1 cellular context compared by ENCODE assay signal in genomic region chr2:86556508-86556907, GRCh38.
TF ChIP-seq lines count a peak whose summit lies in the region.

No MANE protein-coding gene starts in this region.

TF ChIP-seq in HepG2, 621 proteins besides CTCF, POLR2A, EP300 and RAD21 (continued from another document and continues in another):
- TF ChIP-seq, protein P1, sequence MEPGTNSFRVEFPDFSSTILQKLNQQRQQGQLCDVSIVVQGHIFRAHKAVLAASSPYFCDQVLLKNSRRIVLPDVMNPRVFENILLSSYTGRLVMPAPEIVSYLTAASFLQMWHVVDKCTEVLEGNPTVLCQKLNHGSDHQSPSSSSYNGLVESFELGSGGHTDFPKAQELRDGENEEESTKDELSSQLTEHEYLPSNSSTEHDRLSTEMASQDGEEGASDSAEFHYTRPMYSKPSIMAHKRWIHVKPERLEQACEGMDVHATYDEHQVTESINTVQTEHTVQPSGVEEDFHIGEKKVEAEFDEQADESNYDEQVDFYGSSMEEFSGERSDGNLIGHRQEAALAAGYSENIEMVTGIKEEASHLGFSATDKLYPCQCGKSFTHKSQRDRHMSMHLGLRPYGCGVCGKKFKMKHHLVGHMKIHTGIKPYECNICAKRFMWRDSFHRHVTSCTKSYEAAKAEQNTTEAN (CRISPR knock-in tag; conservative IDR thresholded peaks at IDR 0.05), result no peak
- TF ChIP-seq FOSL2 (CRISPR knock-in tag; IDR thresholded peaks at IDR 0.05), result peak; percentile 80
- TF ChIP-seq ZNF138 (CRISPR knock-in tag; IDR thresholded peaks at IDR 0.05; ENCODE audit: low read depth), result no peak
- TF ChIP-seq BCL6 (CRISPR knock-in tag; IDR thresholded peaks at IDR 0.05), result peak; percentile 92
- TF ChIP-seq TAF15 (IDR thresholded peaks at IDR 0.05; ENCODE audit: low read depth, low read length, poor library complexity, severe bottlenecking), result no peak
- peak; percentile 67 for TF ChIP-seq CREM (IDR thresholded peaks at IDR 0.05)
- TF ChIP-seq CREM (CRISPR knock-in tag; IDR thresholded peaks at IDR 0.05), result no peak
- peak; percentile 81; the same call in 1 of the 2 replicates for TF ChIP-seq HDAC2 (CRISPR knock-in tag; IDR thresholded peaks at IDR 0.05)
- TF ChIP-seq ZNF552 (CRISPR knock-in tag; IDR thresholded peaks at IDR 0.05; ENCODE audit: borderline replicate concordance), result no peak
- TF ChIP-seq ZNF770 (CRISPR knock-in tag; IDR thresholded peaks at IDR 0.05), result peak; percentile 25; the same call in 1 of the 2 replicates
- peak; percentile 67; the same call in 1 of the 2 replicates for TF ChIP-seq ZBTB38 (CRISPR knock-in tag; IDR thresholded peaks at IDR 0.05)
- peak; percentile 44 for TF ChIP-seq ASH2L (IDR thresholded peaks at IDR 0.05; ENCODE audit: insufficient read length, low read depth, low read length)
- TF ChIP-seq SSRP1 (CRISPR knock-in tag; IDR thresholded peaks at IDR 0.05), result no peak
- no peak for TF ChIP-seq TRAFD1 (CRISPR knock-in tag; IDR thresholded peaks at IDR 0.05; ENCODE audit: borderline replicate concordance)
- TF ChIP-seq MNT (IDR thresholded peaks at IDR 0.05), result no peak
- TF ChIP-seq ZBTB21 (CRISPR knock-in tag; IDR thresholded peaks at IDR 0.05), result no peak
- peak; percentile 71; the same call in 1 of the 2 replicates for TF ChIP-seq KAT8 (CRISPR knock-in tag; IDR thresholded peaks at IDR 0.05)
- TF ChIP-seq POGZ (CRISPR knock-in tag; IDR thresholded peaks at IDR 0.05), result peak; percentile 87; the same call in 1 of the 2 replicates
- TF ChIP-seq, protein P2, sequence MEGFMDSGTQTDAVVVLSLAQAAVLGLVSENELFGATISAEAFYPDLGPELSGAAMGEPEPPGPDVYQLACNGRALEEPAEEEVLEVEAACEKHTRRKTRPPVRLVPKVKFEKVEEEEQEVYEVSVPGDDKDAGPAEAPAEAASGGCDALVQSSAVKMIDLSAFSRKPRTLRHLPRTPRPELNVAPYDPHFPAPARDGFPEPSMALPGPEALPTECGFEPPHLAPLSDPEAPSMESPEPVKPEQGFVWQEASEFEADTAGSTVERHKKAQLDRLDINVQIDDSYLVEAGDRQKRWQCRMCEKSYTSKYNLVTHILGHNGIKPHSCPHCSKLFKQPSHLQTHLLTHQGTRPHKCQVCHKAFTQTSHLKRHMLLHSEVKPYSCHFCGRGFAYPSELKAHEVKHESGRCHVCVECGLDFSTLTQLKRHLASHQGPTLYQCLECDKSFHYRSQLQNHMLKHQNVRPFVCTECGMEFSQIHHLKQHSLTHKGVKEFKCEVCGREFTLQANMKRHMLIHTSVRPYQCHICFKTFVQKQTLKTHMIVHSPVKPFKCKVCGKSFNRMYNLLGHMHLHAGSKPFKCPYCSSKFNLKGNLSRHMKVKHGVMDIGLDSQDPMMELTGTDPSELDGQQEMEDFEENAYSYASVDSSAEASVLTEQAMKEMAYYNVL (CRISPR knock-in tag; IDR thresholded peaks at IDR 0.05; ENCODE audit: borderline replicate concordance), result no peak
- no peak for TF ChIP-seq TOPORS (CRISPR knock-in tag; IDR thresholded peaks at IDR 0.05)
- TF ChIP-seq CCAR2 (optimal IDR thresholded peaks at IDR 0.05; ENCODE audit: low read depth, low read length), result no peak
- no peak for TF ChIP-seq TEAD2 (CRISPR knock-in tag; IDR thresholded peaks at IDR 0.05)
- TF ChIP-seq, protein P3, sequence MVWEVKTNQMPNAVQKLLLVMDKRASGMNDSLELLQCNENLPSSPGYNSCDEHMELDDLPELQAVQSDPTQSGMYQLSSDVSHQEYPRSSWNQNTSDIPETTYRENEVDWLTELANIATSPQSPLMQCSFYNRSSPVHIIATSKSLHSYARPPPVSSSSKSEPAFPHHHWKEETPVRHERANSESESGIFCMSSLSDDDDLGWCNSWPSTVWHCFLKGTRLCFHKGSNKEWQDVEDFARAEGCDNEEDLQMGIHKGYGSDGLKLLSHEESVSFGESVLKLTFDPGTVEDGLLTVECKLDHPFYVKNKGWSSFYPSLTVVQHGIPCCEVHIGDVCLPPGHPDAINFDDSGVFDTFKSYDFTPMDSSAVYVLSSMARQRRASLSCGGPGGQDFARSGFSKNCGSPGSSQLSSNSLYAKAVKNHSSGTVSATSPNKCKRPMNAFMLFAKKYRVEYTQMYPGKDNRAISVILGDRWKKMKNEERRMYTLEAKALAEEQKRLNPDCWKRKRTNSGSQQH (CRISPR knock-in tag; IDR thresholded peaks at IDR 0.05; ENCODE audit: low read depth), result no peak; the same call in 1 of the 2 replicates
- no peak for TF ChIP-seq ZNF598 (CRISPR knock-in tag; IDR thresholded peaks at IDR 0.05; ENCODE audit: borderline replicate concordance)
- no peak for TF ChIP-seq MAFG (CRISPR knock-in tag; IDR thresholded peaks at IDR 0.05)
- TF ChIP-seq, protein P4, sequence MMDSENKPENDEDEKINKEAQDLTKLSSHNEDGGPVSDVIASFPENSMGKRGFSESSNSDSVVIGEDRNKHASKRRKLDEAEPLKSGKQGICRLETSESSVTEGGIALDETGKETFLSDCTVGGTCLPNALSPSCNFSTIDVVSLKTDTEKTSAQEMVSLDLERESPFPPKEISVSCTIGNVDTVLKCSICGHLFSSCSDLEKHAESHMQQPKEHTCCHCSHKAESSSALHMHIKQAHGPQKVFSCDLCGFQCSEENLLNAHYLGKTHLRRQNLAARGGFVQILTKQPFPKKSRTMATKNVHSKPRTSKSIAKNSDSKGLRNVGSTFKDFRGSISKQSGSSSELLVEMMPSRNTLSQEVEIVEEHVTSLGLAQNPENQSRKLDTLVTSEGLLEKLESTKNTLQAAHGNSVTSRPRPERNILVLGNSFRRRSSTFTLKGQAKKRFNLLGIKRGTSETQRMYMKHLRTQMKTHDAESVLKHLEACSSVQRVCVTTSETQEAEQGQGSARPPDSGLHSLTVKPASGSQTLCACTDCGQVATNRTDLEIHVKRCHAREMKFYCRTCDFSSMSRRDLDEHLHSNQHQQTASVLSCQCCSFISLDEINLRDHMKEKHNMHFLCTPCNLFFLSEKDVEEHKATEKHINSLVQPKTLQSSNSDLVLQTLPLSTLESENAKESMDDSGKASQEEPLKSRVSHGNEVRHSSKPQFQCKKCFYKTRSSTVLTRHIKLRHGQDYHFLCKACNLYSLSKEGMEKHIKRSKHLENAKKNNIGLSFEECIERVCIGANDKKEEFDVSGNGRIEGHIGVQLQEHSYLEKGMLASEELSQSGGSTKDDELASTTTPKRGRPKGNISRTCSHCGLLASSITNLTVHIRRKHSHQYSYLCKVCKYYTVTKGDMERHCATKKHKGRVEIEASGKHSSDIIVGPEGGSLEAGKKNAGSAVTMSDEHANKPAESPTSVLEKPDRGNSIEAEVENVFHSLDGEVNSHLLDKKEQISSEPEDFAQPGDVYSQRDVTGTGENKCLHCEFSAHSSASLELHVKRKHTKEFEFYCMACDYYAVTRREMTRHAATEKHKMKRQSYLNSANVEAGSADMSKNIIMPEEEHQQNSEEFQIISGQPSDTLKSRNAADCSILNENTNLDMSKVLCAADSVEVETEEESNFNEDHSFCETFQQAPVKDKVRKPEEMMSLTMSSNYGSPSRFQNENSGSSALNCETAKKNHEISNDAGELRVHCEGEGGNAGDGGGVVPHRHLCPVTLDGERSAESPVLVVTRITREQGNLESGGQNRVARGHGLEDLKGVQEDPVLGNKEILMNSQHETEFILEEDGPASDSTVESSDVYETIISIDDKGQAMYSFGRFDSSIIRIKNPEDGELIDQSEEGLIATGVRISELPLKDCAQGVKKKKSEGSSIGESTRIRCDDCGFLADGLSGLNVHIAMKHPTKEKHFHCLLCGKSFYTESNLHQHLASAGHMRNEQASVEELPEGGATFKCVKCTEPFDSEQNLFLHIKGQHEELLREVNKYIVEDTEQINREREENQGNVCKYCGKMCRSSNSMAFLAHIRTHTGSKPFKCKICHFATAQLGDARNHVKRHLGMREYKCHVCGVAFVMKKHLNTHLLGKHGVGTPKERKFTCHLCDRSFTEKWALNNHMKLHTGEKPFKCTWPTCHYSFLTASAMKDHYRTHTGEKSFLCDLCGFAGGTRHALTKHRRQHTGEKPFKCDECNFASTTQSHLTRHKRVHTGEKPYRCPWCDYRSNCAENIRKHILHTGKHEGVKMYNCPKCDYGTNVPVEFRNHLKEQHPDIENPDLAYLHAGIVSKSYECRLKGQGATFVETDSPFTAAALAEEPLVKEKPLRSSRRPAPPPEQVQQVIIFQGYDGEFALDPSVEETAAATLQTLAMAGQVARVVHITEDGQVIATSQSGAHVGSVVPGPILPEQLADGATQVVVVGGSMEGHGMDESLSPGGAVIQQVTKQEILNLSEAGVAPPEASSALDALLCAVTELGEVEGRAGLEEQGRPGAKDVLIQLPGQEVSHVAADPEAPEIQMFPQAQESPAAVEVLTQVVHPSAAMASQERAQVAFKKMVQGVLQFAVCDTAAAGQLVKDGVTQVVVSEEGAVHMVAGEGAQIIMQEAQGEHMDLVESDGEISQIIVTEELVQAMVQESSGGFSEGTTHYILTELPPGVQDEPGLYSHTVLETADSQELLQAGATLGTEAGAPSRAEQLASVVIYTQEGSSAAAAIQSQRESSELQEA (CRISPR knock-in tag; IDR thresholded peaks at IDR 0.05; ENCODE audit: not compliant biosample characterization), result no peak
- TF ChIP-seq, protein P5, sequence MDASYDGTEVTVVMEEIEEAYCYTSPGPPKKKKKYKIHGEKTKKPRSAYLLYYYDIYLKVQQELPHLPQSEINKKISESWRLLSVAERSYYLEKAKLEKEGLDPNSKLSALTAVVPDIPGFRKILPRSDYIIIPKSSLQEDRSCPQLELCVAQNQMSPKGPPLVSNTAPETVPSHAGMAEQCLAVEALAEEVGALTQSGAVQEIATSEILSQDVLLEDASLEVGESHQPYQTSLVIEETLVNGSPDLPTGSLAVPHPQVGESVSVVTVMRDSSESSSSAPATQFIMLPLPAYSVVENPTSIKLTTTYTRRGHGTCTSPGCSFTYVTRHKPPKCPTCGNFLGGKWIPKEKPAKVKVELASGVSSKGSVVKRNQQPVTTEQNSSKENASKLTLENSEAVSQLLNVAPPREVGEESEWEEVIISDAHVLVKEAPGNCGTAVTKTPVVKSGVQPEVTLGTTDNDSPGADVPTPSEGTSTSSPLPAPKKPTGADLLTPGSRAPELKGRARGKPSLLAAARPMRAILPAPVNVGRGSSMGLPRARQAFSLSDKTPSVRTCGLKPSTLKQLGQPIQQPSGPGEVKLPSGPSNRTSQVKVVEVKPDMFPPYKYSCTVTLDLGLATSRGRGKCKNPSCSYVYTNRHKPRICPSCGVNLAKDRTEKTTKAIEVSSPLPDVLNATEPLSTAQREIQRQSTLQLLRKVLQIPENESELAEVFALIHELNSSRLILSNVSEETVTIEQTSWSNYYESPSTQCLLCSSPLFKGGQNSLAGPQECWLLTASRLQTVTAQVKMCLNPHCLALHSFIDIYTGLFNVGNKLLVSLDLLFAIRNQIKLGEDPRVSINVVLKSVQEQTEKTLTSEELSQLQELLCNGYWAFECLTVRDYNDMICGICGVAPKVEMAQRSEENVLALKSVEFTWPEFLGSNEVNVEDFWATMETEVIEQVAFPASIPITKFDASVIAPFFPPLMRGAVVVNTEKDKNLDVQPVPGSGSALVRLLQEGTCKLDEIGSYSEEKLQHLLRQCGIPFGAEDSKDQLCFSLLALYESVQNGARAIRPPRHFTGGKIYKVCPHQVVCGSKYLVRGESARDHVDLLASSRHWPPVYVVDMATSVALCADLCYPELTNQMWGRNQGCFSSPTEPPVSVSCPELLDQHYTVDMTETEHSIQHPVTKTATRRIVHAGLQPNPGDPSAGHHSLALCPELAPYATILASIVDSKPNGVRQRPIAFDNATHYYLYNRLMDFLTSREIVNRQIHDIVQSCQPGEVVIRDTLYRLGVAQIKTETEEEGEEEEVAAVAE (CRISPR knock-in tag; IDR thresholded peaks at IDR 0.05; ENCODE audit: borderline replicate concordance), result no peak
- TF ChIP-seq SRY (CRISPR knock-in tag; IDR thresholded peaks at IDR 0.05), result no peak
- no peak for TF ChIP-seq EEA1 (CRISPR knock-in tag; IDR thresholded peaks at IDR 0.05; ENCODE audit: borderline replicate concordance)
